29 cellular contexts compared by ENCODE assay signal in the genomic region with DNA sequence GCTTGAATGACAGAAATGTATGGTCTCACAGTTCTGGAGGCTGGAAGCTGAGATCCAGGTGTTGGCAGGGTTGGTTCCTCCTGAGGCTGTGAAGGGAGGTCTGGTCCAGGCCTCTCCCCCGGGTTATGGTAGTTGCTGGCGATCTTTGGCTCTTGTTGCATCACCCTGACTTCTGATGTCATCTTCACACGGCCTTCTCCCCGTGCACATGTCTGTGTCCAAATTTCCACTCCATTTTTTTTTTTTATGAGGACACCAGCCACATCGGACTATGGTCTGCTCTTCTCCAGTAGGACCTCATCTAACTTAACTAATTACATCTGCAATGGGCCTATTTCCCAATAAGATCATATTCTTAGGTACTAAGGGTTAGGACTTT.
"Had no signal": no experiment of that assay in that cellular context is flagged by ENCODE, and none has a peak within 500 bp of the region (broad histone marks: within the 10 kb centered on the region; RNA-seq: fewer than 3 reads in every experiment).

No MANE protein-coding gene starts in this region.

- H3K4me3 Mint-ChIP-seq: immature natural killer cell; memory B cell; natural killer cell; neural crest cell; stimulated activated naive CD8-positive, alpha-beta T cell treated with anti-CD3 and anti-CD28 coated beads, Interleukin-15, amount 100 ng/mL, for 72 hours had no signal

- DNase-seq: cortex of kidney; effector CD4-positive, alpha-beta T cell; foreskin keratinocyte; hypothalamus; immature natural killer cell; islet precursor cell; kidney glomerular epithelial cell; left colon; left ventricle myocardium superior; natural killer cell; pancreas; stimulated activated CD4-positive, alpha-beta T cell treated with anti-CD3 and anti-CD28 coated beads, Interleukin-12 subunit alpha, Interleukin-12 subunit beta, amount 100 ng/mL, for 4 hours; stimulated activated CD4-positive, alpha-beta T cell treated with anti-CD3 and anti-CD28 coated beads, Interleukin-1b, Interleukin-23, amount 100 ng/mL, for 48 hours; stimulated activated CD4-positive, alpha-beta T cell treated with anti-CD3 and anti-CD28 coated beads, Interleukin-4, amount 100 ng/mL, for 1 hour; stimulated activated CD8-positive, alpha-beta memory T cell treated with anti-CD3 and anti-CD28 coated beads, Interleukin-4, amount 100 ng/mL, for 48 hours; stimulated activated naive CD4-positive, alpha-beta T cell; stimulated activated naive CD8-positive, alpha-beta T cell treated with anti-CD3 and anti-CD28 coated beads, Interleukin-15, amount 100 ng/mL, for 72 hours; trophoblast cell had no signal

- ATAC-seq: esophagus mucosa; foreskin keratinocyte; gastroesophageal sphincter; left colon; left ventricle myocardium superior; natural killer cell; pancreas; sciatic nerve; stimulated activated naive CD8-positive, alpha-beta T cell treated with anti-CD3 and anti-CD28 coated beads, Interleukin-15, amount 100 ng/mL, for 72 hours had no signal

- H3K27ac Mint-ChIP-seq: immature natural killer cell; memory B cell; natural killer cell; stimulated activated naive CD8-positive, alpha-beta T cell treated with anti-CD3 and anti-CD28 coated beads, Interleukin-15, amount 100 ng/mL, for 72 hours had no signal

- H3K27ac ChIP-seq: epithelial cell of prostate, foreskin keratinocyte, gastroesophageal sphincter, neutrophil, pancreas, suprapubic skin, vagina had no signal

- H3K4me2 ChIP-seq: smooth muscle cell had no signal

- H3K36me3 Mint-ChIP-seq: immature natural killer cell, memory B cell, natural killer cell had no signal

- H3K4me3 ChIP-seq: gastroesophageal sphincter, lung, pancreas, smooth muscle cell, suprapubic skin, vagina had no signal

- H3K4me1 ChIP-seq: gastroesophageal sphincter, pancreas had no signal

- H3K9me3 ChIP-seq: gastroesophageal sphincter, neutrophil, pancreas, suprapubic skin, vagina had no signal

- H3K9me3 Mint-ChIP-seq: immature natural killer cell; memory B cell; natural killer cell; stimulated activated naive CD8-positive, alpha-beta T cell treated with anti-CD3 and anti-CD28 coated beads, Interleukin-15, amount 100 ng/mL, for 72 hours had no signal

- H3K36me3 ChIP-seq: gastroesophageal sphincter, neutrophil, pancreas, suprapubic skin, vagina had no signal

- H3K27me3 ChIP-seq: pancreas, suprapubic skin, vagina had no signal

- H3K4me1 Mint-ChIP-seq: immature natural killer cell; memory B cell; natural killer cell; stimulated activated naive CD8-positive, alpha-beta T cell treated with anti-CD3 and anti-CD28 coated beads, Interleukin-15, amount 100 ng/mL, for 72 hours had no signal

- FAIRE-seq: pancreas had no signal
